Comparison of ENCODE assay signal across 9 cellular contexts in genomic region chr6:12137480-12137879, GRCh38.
DNase-seq lines count a peak whose midpoint lies in the region; ATAC-seq and TF ChIP-seq lines count a peak whose summit lies in the region.
"Had no signal": no experiment of that assay in that cellular context is flagged by ENCODE, and none has a peak within 500 bp of the region (broad histone marks: within the 10 kb centered on the region; RNA-seq: fewer than 3 reads in every experiment).

No MANE protein-coding gene starts in this region.

- no peak overlapping the region for H3K4me3 ChIP-seq in IMR-90 (ENCODE audit: insufficient read depth, low read depth, low read length)
- H3K4me3 ChIP-seq in choroid plexus epithelial cell (ENCODE audit: low read depth, low read length): no peak overlapping the region
- no peak overlapping the region for H3K4me3 ChIP-seq in neuronal stem cell (ENCODE audit: low read length in 2 of 2)

- H3K4me1 ChIP-seq in IMR-90 (ENCODE audit: control insufficient read depth, insufficient read depth, low read length): peaks cover 4% of the 10 kb centered on the region
- no peaks in the 10 kb centered on the region for H3K4me1 ChIP-seq in neuronal stem cell (ENCODE audit: control insufficient read depth in 2 of 2, insufficient read depth in 1 of 2, low read depth in 1 of 2, low read length in 2 of 2)

- H3K18ac ChIP-seq in IMR-90 (ENCODE audit: low read depth, low read length) (no peak overlapping the region), neuronal stem cell (ENCODE audit: low read length) (no peak overlapping the region)

- H3K56ac ChIP-seq in IMR-90 (ENCODE audit: extremely low read depth, insufficient read depth, low read length): no peak overlapping the region

- H4K8ac ChIP-seq in IMR-90 (ENCODE audit: low read depth in 2 of 2, low read length in 2 of 2) (no peak overlapping the region), neuronal stem cell (ENCODE audit: low read depth, low read length) (no peak overlapping the region)

- H3K27ac ChIP-seq in IMR-90 (ENCODE audit: insufficient read depth, low read length) (no peak overlapping the region), neuronal stem cell (replicated peaks; ENCODE audit: low read length) (no peak overlapping the region)

- no peak overlapping the region for H4K5ac ChIP-seq in IMR-90 (ENCODE audit: low read depth, low read length)

- H3K4ac ChIP-seq in IMR-90 (ENCODE audit: low read depth, low read length): no peak overlapping the region
- H3K4ac ChIP-seq in neuronal stem cell (ENCODE audit: low read length): no peak overlapping the region

- no peak overlapping the region for H3K23ac ChIP-seq in IMR-90 (ENCODE audit: low read depth, low read length)
- no peak overlapping the region for H3K23ac ChIP-seq in neuronal stem cell (ENCODE audit: low read depth, low read length, poor library complexity)

- H3K36me3 ChIP-seq in IMR-90 (ENCODE audit: control insufficient read depth, insufficient read depth, low read length) (peaks cover 15% of the 10 kb centered on the region), neuronal stem cell (replicated peaks in 1 of 2; ENCODE audit: control insufficient read depth in 2 of 2, insufficient read depth in 2 of 2, low read length in 2 of 2) (peaks cover 25 to 31% of the 10 kb centered on the region in 2 donors)

- in situ Hi-C loops in IMR-90 (cut with MboI; ENCODE audit: low sequenced_read_pairs): no loop called here

- peaks cover 12% of the 10 kb centered on the region for H3K9me1 ChIP-seq in IMR-90 (ENCODE audit: insufficient read depth, low read length)

- TF ChIP-seq POLR2A in IMR-90 (IDR thresholded peaks at IDR 0.05; ENCODE audit: low read depth, low read length): no peak

- TF ChIP-seq CTCF in IMR-90 (conservative IDR thresholded peaks at IDR 0.05; ENCODE audit: low read depth, low read length): no peak
- no peak for TF ChIP-seq CTCF in choroid plexus epithelial cell (conservative IDR thresholded peaks at IDR 0.05; ENCODE audit: low read depth, low read length)

- no CpG with 5 or more reads among the region's 1 CpG for whole genome bisulfite sequencing in IMR-90 (ENCODE audit: extremely low coverage in 2 of 2, insufficient read length in 1 of 2), 2 experiments
- no CpG with 5 or more reads among the region's 1 CpG for WGBS in neuronal stem cell (ENCODE audit: extremely low coverage in 2 of 2, insufficient read length in 2 of 2, insufficient replicate concordance in 1 of 2), 2 donors

- ATAC-seq in IMR-90 (ENCODE audit: low read depth): no peak
- no peak for ATAC-seq in GM19467 (IDR thresholded peaks at IDR 0.05; ENCODE audit: unreplicated experiment)

- CTCF ChIA-PET in IMR-90 (lab: Yijun Ruan, JAX): no interaction called here

- no peak overlapping the region for H2BK15ac ChIP-seq in IMR-90 (ENCODE audit: low read depth, low read length)
- no peak overlapping the region for H2BK15ac ChIP-seq in neuronal stem cell (ENCODE audit: low read length)

- intact Hi-C loops in IMR-90 (cut with micrococcal nuclease): loop anchor here (5.0 kb wide), 1 partner anchor 125 kb away; the partner anchor contains the start of gene HIVEP1

- H2AFZ ChIP-seq in IMR-90 (replicated peaks; ENCODE audit: low read length, poor library complexity): no peak overlapping the region
- H2AFZ ChIP-seq in neuronal stem cell (ENCODE audit: low read length): no peak overlapping the region

- H2BK5ac ChIP-seq in IMR-90 (ENCODE audit: low read depth, low read length, poor library complexity, severe bottlenecking) (peak overlapping the region; percentile 38), neuronal stem cell (ENCODE audit: low read length) (no peak overlapping the region)

- H2BK20ac ChIP-seq in IMR-90 (ENCODE audit: low read depth, low read length): no peak overlapping the region

- no peak overlapping the region for H3K14ac ChIP-seq in IMR-90 (replicated peaks; ENCODE audit: low read depth, low read length)
- no peak overlapping the region for H3K14ac ChIP-seq in neuronal stem cell (ENCODE audit: low read length)

- H2BK12ac ChIP-seq in neuronal stem cell (ENCODE audit: low read length): no peak overlapping the region

- H3K27me3 ChIP-seq in IMR-90 (ENCODE audit: control insufficient read depth, insufficient read depth, low read length) (no peaks in the 10 kb centered on the region), neuronal stem cell (ENCODE audit: control insufficient read depth in 3 of 3, insufficient read depth in 3 of 3, low read depth in 1 of 3, low read length in 3 of 3) (no peaks in the 10 kb centered on the region)

- H3K79me1 ChIP-seq in IMR-90 (ENCODE audit: low read depth in 1 of 2, low read length in 2 of 2): peaks cover 6 to 23% of the 10 kb centered on the region in 2 experiments; a peak in 3 of 4 replicates
- H3K79me1 ChIP-seq in neuronal stem cell (ENCODE audit: low read depth, low read length): no peaks in the 10 kb centered on the region

- H3K9ac ChIP-seq in IMR-90 (ENCODE audit: low read depth, low read length) (no peak overlapping the region), neuronal stem cell (ENCODE audit: low read depth, low read length, poor library complexity) (no peak overlapping the region)

- H2AK9ac ChIP-seq in IMR-90 (replicated peaks; ENCODE audit: low read depth, low read length, poor library complexity): no peak overlapping the region

- peak; percentile 76 for DNase-seq in AG08395 (ENCODE audit: low spot score)
- peak; percentile 85 for DNase-seq in IMR-90
- peak; percentile 91 for DNase-seq in choroid plexus epithelial cell (ENCODE audit: low read depth)
- DNase-seq in lung microvascular endothelial cell (ENCODE audit: low read depth in 2 of 2): peak; percentile 85 to 90
- no peak for DNase-seq in neuronal stem cell (ENCODE audit: low spot score)
- no peak for DNase-seq in germinal center (ENCODE audit: low spot score)
- DNase-seq in stimulated activated CD4-positive, alpha-beta T cell treated with anti-CD3 and anti-CD28 coated beads, Interleukin-4, amount 100 ng/mL, for 4 hours: no peak
- DNase-seq: NCI-H524 had no signal

- no peaks in the 10 kb centered on the region; the same call in 1 of the 2 replicates for H4K20me1 ChIP-seq in IMR-90 (ENCODE audit: insufficient read depth, low read length)

- H3K4me2 ChIP-seq in IMR-90 (ENCODE audit: low read depth, low read length) (no peak overlapping the region), neuronal stem cell (ENCODE audit: insufficient read depth, low read length, poor library complexity, severe bottlenecking) (no peak overlapping the region)

- H2BK120ac ChIP-seq in IMR-90 (ENCODE audit: low read depth, low read length): no peak overlapping the region
- no peak overlapping the region for H2BK120ac ChIP-seq in neuronal stem cell (ENCODE audit: low read depth, low read length)

- no peaks in the 10 kb centered on the region for H3K9me3 ChIP-seq in IMR-90 (ENCODE audit: control insufficient read depth, insufficient read depth, low read length)
- H3K9me3 ChIP-seq in neuronal stem cell (replicated peaks in 1 of 2; ENCODE audit: control insufficient read depth in 2 of 2, insufficient read depth in 1 of 2, low read depth in 1 of 2, low read length in 2 of 2): peaks cover 11 to 15% of the 10 kb centered on the region in 2 donors

- H4K91ac ChIP-seq in IMR-90 (ENCODE audit: insufficient read depth, low read depth, low read length) (no peak overlapping the region), neuronal stem cell (ENCODE audit: low read depth, low read length, poor library complexity) (no peak overlapping the region)

- POLR2A ChIA-PET in IMR-90 (lab: Charles Lee; ENCODE audit: unreplicated experiment): no interaction called here

- H2AK5ac ChIP-seq in IMR-90 (ENCODE audit: low read depth, low read length) (no peak overlapping the region), neuronal stem cell (ENCODE audit: low read depth, low read length) (no peak overlapping the region)

- TF ChIP-seq RAD21 in IMR-90 (IDR thresholded peaks at IDR 0.05; ENCODE audit: low read length): no peak

- no TSS peak for BruUV-seq in IMR-90 (replicated peaks; lab: Mats Ljungman, UMichigan)

- dilution Hi-C loops in IMR-90 (cut with HindIII; ENCODE audit: low sequenced_read_pairs, unreplicated experiment): no loop called here

TF ChIP-seq in IMR-90, 13 proteins besides CTCF, POLR2A, EP300 and RAD21:
- TF ChIP-seq NFE2L2 (IDR thresholded peaks at IDR 0.05; ENCODE audit: low read depth, low read length): peak; percentile 82
- TF ChIP-seq, protein P1, sequence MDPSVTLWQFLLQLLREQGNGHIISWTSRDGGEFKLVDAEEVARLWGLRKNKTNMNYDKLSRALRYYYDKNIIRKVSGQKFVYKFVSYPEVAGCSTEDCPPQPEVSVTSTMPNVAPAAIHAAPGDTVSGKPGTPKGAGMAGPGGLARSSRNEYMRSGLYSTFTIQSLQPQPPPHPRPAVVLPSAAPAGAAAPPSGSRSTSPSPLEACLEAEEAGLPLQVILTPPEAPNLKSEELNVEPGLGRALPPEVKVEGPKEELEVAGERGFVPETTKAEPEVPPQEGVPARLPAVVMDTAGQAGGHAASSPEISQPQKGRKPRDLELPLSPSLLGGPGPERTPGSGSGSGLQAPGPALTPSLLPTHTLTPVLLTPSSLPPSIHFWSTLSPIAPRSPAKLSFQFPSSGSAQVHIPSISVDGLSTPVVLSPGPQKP (IDR thresholded peaks at IDR 0.05; ENCODE audit: borderline replicate concordance, low read depth, low read length): no peak
- no peak for TF ChIP-seq MAZ (IDR thresholded peaks at IDR 0.05; ENCODE audit: borderline replicate concordance, low read depth, low read length)
- TF ChIP-seq SMC3 (IDR thresholded peaks at IDR 0.05; ENCODE audit: low read depth, low read length): no peak
- TF ChIP-seq CHD1 (IDR thresholded peaks at IDR 0.05; ENCODE audit: low read depth, low read length): no peak
- peak; percentile 52; the same call in 1 of the 2 replicates for TF ChIP-seq MAFK (IDR thresholded peaks at IDR 0.05; ENCODE audit: low read depth, low read length)
- no peak for TF ChIP-seq RFX5 (IDR thresholded peaks at IDR 0.05; ENCODE audit: low read depth, low read length)
- 0 out of 2 replicates have a peak, but pooled peaks have one; percentile 30 for TF ChIP-seq CEBPB (IDR thresholded peaks at IDR 0.05; ENCODE audit: low read depth, low read length)
- no peak for TF ChIP-seq MXI1 (IDR thresholded peaks at IDR 0.05; ENCODE audit: borderline replicate concordance, low read depth, low read length)

Comparison
In these comparisons a context has a peak if more than half of its experiments do, and no peak if none do; other contexts are left out.
1. DNase-seq: peak in AG08395 (single experiment), IMR-90 (single experiment), choroid plexus epithelial cell (single experiment) and lung microvascular endothelial cell (2 of 2); none in neuronal stem cell (single experiment), germinal center (single experiment) and stimulated activated CD4-positive, alpha-beta T cell treated with anti-CD3 and anti-CD28 coated beads, Interleukin-4, amount 100 ng/mL, for 4 hours (0 of 2).